In the genomic region with DNA sequence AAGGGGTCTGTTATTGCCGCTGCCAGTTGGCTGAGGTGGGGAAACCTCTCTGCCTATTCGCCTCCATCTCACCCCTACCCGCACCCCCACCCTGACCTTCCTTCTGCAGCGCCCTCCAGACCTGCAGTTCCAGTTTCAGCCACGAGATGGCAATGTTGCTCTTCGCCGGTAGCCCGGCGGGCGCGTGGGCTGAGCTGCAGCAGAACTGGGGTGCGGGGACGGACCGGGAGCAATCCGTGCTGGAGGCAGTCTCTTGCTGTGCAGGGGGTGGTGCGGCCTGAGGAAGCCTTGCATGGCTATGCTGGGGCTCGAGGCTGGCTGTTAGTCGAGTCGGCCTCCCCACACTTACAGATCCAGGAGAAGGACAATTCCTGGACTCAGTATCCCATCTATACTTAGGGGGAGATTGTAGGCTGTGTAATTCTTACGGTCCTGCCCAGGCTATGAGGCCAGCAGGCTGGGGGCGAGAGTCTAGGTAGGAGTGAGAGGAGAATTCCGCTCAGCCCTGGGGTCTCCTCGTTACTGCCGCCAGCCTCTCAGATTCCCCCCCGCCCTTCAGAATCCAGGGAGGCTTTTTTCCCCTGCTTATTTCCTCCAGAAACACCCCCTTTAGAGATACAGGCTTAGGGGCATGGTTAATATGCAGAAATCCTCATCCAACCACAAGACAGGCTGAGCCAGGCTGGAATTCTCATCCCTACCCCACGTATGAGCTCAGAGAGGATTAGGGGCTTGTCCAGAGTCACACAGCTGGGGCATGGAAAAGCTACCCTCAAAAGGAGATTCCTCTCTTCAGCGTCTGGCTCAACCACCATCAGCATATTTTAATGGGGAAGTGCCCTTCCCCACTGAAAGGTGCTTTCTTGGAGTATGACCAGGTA, we compare ENCODE assay signal across 8 cellular contexts. TPM values are rescaled to one million over a fixed set of nuclear protein-coding genes. Genes with fewer than 3 reads are reported as not detected.
DNase-seq lines count a peak whose midpoint lies in the region; ATAC-seq and TF ChIP-seq lines count a peak whose summit lies in the region.

No MANE protein-coding gene starts in this region.

- H3K9me3 ChIP-seq in OCI-LY7 (ENCODE audit: low read length) = no peaks in the 10 kb centered on the region
- H3K9me3 ChIP-seq in neural progenitor cell (ENCODE audit: low read depth) = no peaks in the 10 kb centered on the region
- H3K9me3 ChIP-seq in stomach smooth muscle (ENCODE audit: control insufficient read depth in 2 of 2, low read length in 2 of 2) = no peaks in the 10 kb centered on the region

- DNase-seq in COR-L47 (lab: John Stamatoyannopoulos, UW) = peak; percentile 60
- DNase-seq in HPDE6-E6E7 (ENCODE audit: extremely low spot score) = peak; percentile 90
- peak; percentile 83 for DNase-seq in OCI-LY7 (ENCODE audit: low spot score)
- DNase-seq in activated T-cell treated with anti-CD3 and anti-CD28 coated beads, Interleukin-2, amount 50 U/mL, for 24 hours = peak; percentile 89
- peak; percentile 73 for DNase-seq in fibroblast of peridontal ligament (ENCODE audit: extremely low read depth)
- peak; percentile 91 for DNase-seq in neural progenitor cell (ENCODE audit: low spot score)

- TF ChIP-seq CTCF in OCI-LY7 (conservative IDR thresholded peaks at IDR 0.05; ENCODE audit: low read length) (peak; percentile 95), neural progenitor cell (IDR thresholded peaks at IDR 0.05) (peak; percentile 100)

- no TSS peak for BruUV-seq in OCI-LY7 (replicated peaks; lab: Mats Ljungman, UMichigan)

- no peaks in the 10 kb centered on the region for H3K9me2 ChIP-seq in OCI-LY7 (ENCODE audit: insufficient read depth, low read length)

- H2AFZ ChIP-seq in OCI-LY7 (ENCODE audit: low read length) = peak overlapping the region; percentile 18; the same call in 1 of the 2 replicates
- H2AFZ ChIP-seq in neural progenitor cell (replicated peaks) = peak overlapping the region; percentile 27

- no peak overlapping the region for H3K9ac ChIP-seq in neural progenitor cell
- H3K9ac ChIP-seq in stomach smooth muscle (ENCODE audit: low read length in 2 of 2) = no peak overlapping the region

- H3K79me2 ChIP-seq in OCI-LY7 (ENCODE audit: insufficient read depth, low read depth, low read length) (no peaks in the 10 kb centered on the region), neural progenitor cell (ENCODE audit: low read depth) (no peaks in the 10 kb centered on the region)

- H3K4me1 ChIP-seq in OCI-LY7 (ENCODE audit: insufficient read depth, low read length, poor library complexity, severe bottlenecking) (peaks cover 48% of the 10 kb centered on the region), neural progenitor cell (peaks cover 37% of the 10 kb centered on the region), stomach smooth muscle (ENCODE audit: control insufficient read depth, insufficient read depth, low read length) (peaks cover 26% of the 10 kb centered on the region)

- H3K4me1 Mint-ChIP-seq in activated T-cell treated with anti-CD3 and anti-CD28 coated beads, Interleukin-2, amount 50 U/mL, for 24 hours (ENCODE audit: low read depth) = peaks cover 8% of the 10 kb centered on the region
- H3K4me1 Mint-ChIP-seq in neural progenitor cell = peaks cover 26% of the 10 kb centered on the region

- no peaks in the 10 kb centered on the region for H3K9me3 Mint-ChIP-seq in activated T-cell treated with anti-CD3 and anti-CD28 coated beads, Interleukin-2, amount 50 U/mL, for 24 hours
- no peaks in the 10 kb centered on the region for H3K9me3 Mint-ChIP-seq in neural progenitor cell

- H3K4me3 Mint-ChIP-seq in activated T-cell treated with anti-CD3 and anti-CD28 coated beads, Interleukin-2, amount 50 U/mL, for 24 hours = no peak overlapping the region
- peak overlapping the region; percentile 60 for H3K4me3 Mint-ChIP-seq in neural progenitor cell

- H3K27ac ChIP-seq in OCI-LY7 (ENCODE audit: low read depth, low read length, poor library complexity, severe bottlenecking) (no peak overlapping the region), neural progenitor cell (no peak overlapping the region), stomach smooth muscle (ENCODE audit: low read length) (no peak overlapping the region)

- peak; percentile 58 for ATAC-seq in GM19455 (IDR thresholded peaks at IDR 0.05; ENCODE audit: unreplicated experiment)

- H4K20me1 ChIP-seq in OCI-LY7 (ENCODE audit: insufficient read depth, low read length) (no peaks in the 10 kb centered on the region), neural progenitor cell (ENCODE audit: low read depth) (peaks cover 35% of the 10 kb centered on the region)

- H3K27me3 Mint-ChIP-seq in activated T-cell treated with anti-CD3 and anti-CD28 coated beads, Interleukin-2, amount 50 U/mL, for 24 hours = peaks cover 71% of the 10 kb centered on the region
- H3K27me3 Mint-ChIP-seq in neural progenitor cell (ENCODE audit: insufficient read depth, low read depth) = peaks cover 39% of the 10 kb centered on the region

- CTCF ChIA-PET in OCI-LY7 (lab: Charles Lee; ENCODE audit: unreplicated experiment) = interaction anchor here (1.2 to 1.5 kb wide), 3 partner anchors 20 to 1564 kb away, joined by 3 to 4 read pairs (median 3); no protein-coding TSS in a partner anchor

- peaks cover 40% of the 10 kb centered on the region for H3K27me3 ChIP-seq in neural progenitor cell
- peaks cover 8 to 13% of the 10 kb centered on the region in 2 donors for H3K27me3 ChIP-seq in stomach smooth muscle (ENCODE audit: control insufficient read depth in 1 of 2, insufficient read depth in 2 of 2, low read length in 2 of 2)

- H3K4me3 ChIP-seq in OCI-LY7 (ENCODE audit: low read depth, low read length, poor library complexity, severe bottlenecking) (peak overlapping the region; percentile 15), neural progenitor cell (peak overlapping the region; percentile 94), stomach smooth muscle (ENCODE audit: low read length in 2 of 2) (peak overlapping the region; percentile 14 to 60)

- H3K36me3 ChIP-seq in OCI-LY7 (ENCODE audit: insufficient read depth, low read length) (no peaks in the 10 kb centered on the region), neural progenitor cell (no peaks in the 10 kb centered on the region), stomach smooth muscle (ENCODE audit: control insufficient read depth in 2 of 2, insufficient read depth in 2 of 2, low read length in 2 of 2) (no peaks in the 10 kb centered on the region)

- intact Hi-C loops in OCI-LY7 (cut with micrococcal nuclease; ENCODE audit: unreplicated experiment) = loop anchor here (1.0 to 5.0 kb wide), 7 partner anchors 20 to 589 kb away; no protein-coding TSS in a partner anchor

- H3K4me2 ChIP-seq in OCI-LY7 (ENCODE audit: low read length) (peak overlapping the region; percentile 60), neural progenitor cell (peak overlapping the region; percentile 94)

- no peak overlapping the region for H3K27ac Mint-ChIP-seq in activated T-cell treated with anti-CD3 and anti-CD28 coated beads, Interleukin-2, amount 50 U/mL, for 24 hours
- no peak overlapping the region for H3K27ac Mint-ChIP-seq in neural progenitor cell

- no peaks in the 10 kb centered on the region for H3K36me3 Mint-ChIP-seq in activated T-cell treated with anti-CD3 and anti-CD28 coated beads, Interleukin-2, amount 50 U/mL, for 24 hours (ENCODE audit: low read depth)
- H3K36me3 Mint-ChIP-seq in neural progenitor cell = no peaks in the 10 kb centered on the region

- POLR2A ChIA-PET in OCI-LY7 (lab: Charles Lee) = interaction anchor here (1.0 kb wide), 1 partner anchor 221 kb away, joined by 3 read pairs; no protein-coding TSS in a partner anchor

- peaks cover 35% of the 10 kb centered on the region for H3F3A ChIP-seq in neural progenitor cell (ENCODE audit: low read depth)

RNA-seq across cellular contexts. Expression of a gene that starts 2.8 kb away (rescaled TPM):
- total RNA-seq in OCI-LY7 (2014; rRNA removed; shearing (Covaris generic)) = 5.1 and 5.4 TPM in 2 replicates
- total RNA-seq in OCI-LY7 (2022) (10.8 and 15.7 TPM in 2 replicates), neural progenitor cell (ENCODE audit: low replicate concordance) (12.8 and 13.2 TPM in 2 replicates)

Comparison
In these comparisons a context has a peak if more than half of its experiments do, and no peak if none do; other contexts are left out.
1. H3K4me3 ChIP-seq: peak in every context shown above with its lines; median percentile 94 in neural progenitor cell; 37 in stomach smooth muscle; 15 in OCI-LY7.